34 cellular contexts compared by ENCODE assay signal in the genomic region with DNA sequence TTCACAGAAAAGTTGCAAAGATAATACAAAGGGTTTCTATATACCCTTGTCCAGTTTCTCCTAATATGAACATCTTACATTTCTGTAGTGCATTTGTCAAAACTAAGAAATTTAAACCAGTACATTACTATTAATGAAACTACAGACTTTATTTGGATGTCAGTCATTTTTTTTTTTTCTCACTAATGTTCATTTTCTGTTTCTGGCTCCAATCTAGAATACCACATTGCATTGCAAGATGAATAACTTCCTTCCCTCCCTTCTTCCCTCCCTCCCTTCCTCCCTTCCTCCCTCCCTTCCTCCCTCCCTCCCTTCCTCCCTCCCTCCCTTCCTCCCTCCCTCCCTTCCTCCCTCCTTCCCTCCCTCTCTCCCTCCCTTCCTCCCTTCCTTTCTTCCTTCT.
"Had no signal": no experiment of that assay in that cellular context is flagged by ENCODE, and none has a peak within 500 bp of the region (broad histone marks: within the 10 kb centered on the region; RNA-seq: fewer than 3 reads in every experiment).

No MANE protein-coding gene starts in this region.

- DNase-seq: activated effector memory CD4-positive, alpha-beta T cell treated with anti-CD3 and anti-CD28 coated beads, Interleukin-2, amount 50 U/mL, for 16 hours; activated effector memory CD4-positive, alpha-beta T cell treated with Interleukin-2 at 50 U/mL for 16 hours; activated gamma-delta T cell; activated gamma-delta T cell treated with Interleukin-2 at 50 U/mL for 16 hours; activated naive CD4-positive, alpha-beta T cell; activated naive CD4-positive, alpha-beta T cell treated with anti-CD3 and anti-CD28 coated beads for 36 hours; activated naive CD4-positive, alpha-beta T cell treated with anti-CD3 and anti-CD28 coated beads, Interleukin-2, amount 10 ng/mL, durations not matched to agents 7 days and 5 days; activated naive CD4-positive, alpha-beta T cell treated with anti-CD3 and anti-CD28 coated beads, Interleukin-2, amount 50 U/mL, for 16 hours; activated naive CD4-positive, alpha-beta T cell treated with Interleukin-2 at 50 U/mL for 16 hours; activated naive CD8-positive, alpha-beta T cell treated with anti-CD3 and anti-CD28 coated beads for 36 hours; activated naive CD8-positive, alpha-beta T cell treated with anti-CD3 and anti-CD28 coated beads, Interleukin-2, amount 10 ng/mL, durations not matched to agents 7 days and 5 days; activated naive CD8-positive, alpha-beta T cell treated with anti-CD3 and anti-CD28 coated beads, Interleukin-2, amount 50 U/mL, for 24 hours; activated T-cell treated with anti-CD3 and anti-CD28 coated beads, Interleukin-2, amount 50 U/mL, for 1 hour; activated T-cell treated with anti-CD3 and anti-CD28 coated beads, Interleukin-2, amount 50 U/mL, for 24 hours; activated T-cell treated with anti-CD3 and anti-CD28 coated beads, Interleukin-2, amount 50 U/mL, for 4 hours; activated T-cell treated with anti-CD3 and anti-CD28 coated beads, Interleukin-2, amount 50 U/mL, for 48 hours; activated T-cell treated with anti-CD3 and anti-CD28 coated beads, Interleukin-2, amount 50 U/mL, for 72 hours; adrenal gland; amniotic stem cell; amygdala; anterior cingulate cortex; aorta; body of pancreas; brain microvascular endothelial cell; caudate nucleus; central memory CD4-positive, alpha-beta T cell; cerebellar nuclear complex had no signal

- ATAC-seq: activated naive CD4-positive, alpha-beta T cell treated with anti-CD3 and anti-CD28 coated beads, Interleukin-2, amount 50 U/mL, for 72 hours; activated naive CD8-positive, alpha-beta T cell treated with anti-CD3 and anti-CD28 coated beads, Interleukin-2, amount 50 U/mL, for 24 hours; activated T-cell treated with anti-CD3 and anti-CD28 coated beads, Interleukin-2, amount 50 U/mL, for 4 hours; activated T-cell treated with anti-CD3 and anti-CD28 coated beads, Interleukin-2, amount 50 U/mL, for 72 hours; activated T-helper 17 cell treated with anti-CD3 and anti-CD28 coated beads, Interleukin-2, amount 50 U/mL, for 72 hours; body of pancreas had no signal

- H3K36me3 ChIP-seq: adrenal gland, ascending aorta, brain microvascular endothelial cell, breast epithelium, cardiac muscle cell had no signal

- H3K9me3 ChIP-seq: ascending aorta, breast epithelium had no signal

- H3K27ac ChIP-seq: adrenal gland, ascending aorta, body of pancreas, brain microvascular endothelial cell, breast epithelium, cardiac muscle cell had no signal

- FAIRE-seq: astrocyte, bronchial epithelial cell had no signal

- H3K27me3 ChIP-seq: adrenal gland, ascending aorta, body of pancreas, brain microvascular endothelial cell, breast epithelium, cardiac muscle cell had no signal

- H3K4me3 ChIP-seq: adrenal gland, ascending aorta, body of pancreas, breast epithelium, cardiac muscle cell had no signal

- H3K4me1 ChIP-seq: adrenal gland, ascending aorta, body of pancreas, breast epithelium had no signal
